ENCODE assay signal across 1 cellular context in genomic region chr17:42795465-42795864, GRCh38.
TF ChIP-seq lines count a peak whose summit lies in the region.

No MANE protein-coding gene starts in this region.

TF ChIP-seq in HepG2, 621 proteins besides CTCF, POLR2A, EP300 and RAD21:
- TF ChIP-seq FOXM1 (CRISPR knock-in tag; IDR thresholded peaks at IDR 0.05) = no peak
- TF ChIP-seq ZBTB40 (IDR thresholded peaks at IDR 0.05) = no peak
- no peak for TF ChIP-seq ZBTB40 (CRISPR knock-in tag; IDR thresholded peaks at IDR 0.05)
- TF ChIP-seq SAFB2 (CRISPR knock-in tag; IDR thresholded peaks at IDR 0.05; ENCODE audit: borderline replicate concordance, low read depth) = 0 out of 2 replicates have a peak, but pooled peaks have one; percentile 25
- no peak for TF ChIP-seq POLR2AphosphoS2 (IDR thresholded peaks at IDR 0.05; ENCODE audit: low read depth, low read length)
- TF ChIP-seq LCORL (IDR thresholded peaks at IDR 0.05) = no peak
- no peak for TF ChIP-seq LCORL (CRISPR knock-in tag; IDR thresholded peaks at IDR 0.05)
- TF ChIP-seq SP1 (IDR thresholded peaks at IDR 0.05) = no peak
- TF ChIP-seq SP1 (CRISPR knock-in tag; IDR thresholded peaks at IDR 0.05) = no peak
- 0 out of 2 replicates have a peak, but pooled peaks have one; percentile 15 for TF ChIP-seq ZNF550 (CRISPR knock-in tag; IDR thresholded peaks at IDR 0.05; ENCODE audit: borderline replicate concordance)
- TF ChIP-seq BORCS8-MEF2B (CRISPR knock-in tag; IDR thresholded peaks at IDR 0.05) = no peak
- TF ChIP-seq MIXL1 (CRISPR knock-in tag; IDR thresholded peaks at IDR 0.05) = no peak
- no peak for TF ChIP-seq ZNF24 (IDR thresholded peaks at IDR 0.05)
- TF ChIP-seq EEA1 (CRISPR knock-in tag; IDR thresholded peaks at IDR 0.05; ENCODE audit: borderline replicate concordance) = peak; percentile 30; the same call in 1 of the 2 replicates
- TF ChIP-seq PAF1 (CRISPR knock-in tag; IDR thresholded peaks at IDR 0.05) = peak; percentile 54; the same call in 1 of the 2 replicates
- no peak for TF ChIP-seq MBNL3 (CRISPR knock-in tag; conservative IDR thresholded peaks at IDR 0.05)
- no peak for TF ChIP-seq ZSCAN5A (CRISPR knock-in tag; IDR thresholded peaks at IDR 0.05; ENCODE audit: borderline replicate concordance)
- TF ChIP-seq DBP (CRISPR knock-in tag; IDR thresholded peaks at IDR 0.05; ENCODE audit: not compliant biosample characterization) = no peak
